In the genomic region with DNA sequence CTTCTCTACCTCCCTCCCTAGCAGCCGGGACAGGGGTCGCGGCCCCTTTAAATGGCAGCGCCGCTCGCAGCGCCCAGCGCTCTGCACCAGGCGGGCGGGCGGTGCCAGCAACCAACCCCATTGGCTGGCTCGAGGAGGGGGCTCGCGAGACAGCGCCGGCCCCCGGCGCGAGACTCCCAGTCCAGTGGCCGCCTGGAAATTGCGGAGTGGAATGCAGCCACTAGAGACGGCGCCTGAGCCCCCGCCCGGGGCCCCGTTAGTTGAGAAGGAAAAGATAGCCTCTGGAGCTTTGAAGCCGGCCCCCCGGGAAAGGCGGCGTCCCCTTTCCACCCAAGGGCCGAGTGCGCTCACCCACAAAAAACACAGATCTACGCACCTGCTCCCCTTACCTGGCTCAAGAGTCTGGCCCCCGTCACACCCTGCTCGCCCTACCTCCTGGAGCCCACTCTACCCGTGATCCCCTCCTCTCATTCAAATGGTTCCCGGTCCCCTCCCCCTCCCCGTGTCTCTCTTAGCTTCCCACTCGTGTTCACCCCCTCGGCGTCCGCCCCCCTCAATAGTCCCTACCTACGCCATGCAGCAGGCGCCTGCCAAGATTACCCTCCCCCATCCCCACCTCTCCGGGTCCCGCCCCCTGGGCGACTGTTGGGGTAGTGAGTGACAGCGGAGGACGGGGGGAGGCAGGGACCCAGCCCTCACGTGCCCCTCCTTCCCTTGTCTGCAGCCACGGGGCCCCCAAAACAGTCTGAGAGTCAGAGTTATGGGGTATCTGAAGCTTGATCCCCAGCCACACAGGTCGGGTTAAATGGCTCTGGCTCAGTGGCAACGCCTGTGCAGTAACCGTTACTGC, we compare ENCODE assay signal across 8 cellular contexts. TPM values are rescaled to one million over a fixed set of nuclear protein-coding genes. Genes with fewer than 3 reads are reported as not detected.
A peak's percentile ranks its signal among the peaks of the same experiment; 100 is the strongest.
DNase-seq lines count a peak whose midpoint lies in the region; ATAC-seq and TF ChIP-seq lines count a peak whose summit lies in the region.

A gene (minus strand): TSS at position 49 of the 850 bp plus-strand sequence. CDS start 885 bp downstream, outside the sequence.

- H3K36me3 ChIP-seq in BE2C = no peaks in the 10 kb centered on the region; the same call in 1 of the 2 replicates

- peak; percentile 77 for ATAC-seq in HG03442 (IDR thresholded peaks at IDR 0.05; ENCODE audit: unreplicated experiment)
- peak; percentile 86 for ATAC-seq in activated CD4-positive, alpha-beta T cell treated with anti-CD3 and anti-CD28 coated beads for 36 hours

- H3K27me3 Mint-ChIP-seq in activated CD4-positive, alpha-beta T cell treated with anti-CD3 and anti-CD28 coated beads for 36 hours = no peaks in the 10 kb centered on the region
- H3K27me3 Mint-ChIP-seq in chondrocyte (ENCODE audit: low read depth) = no peaks in the 10 kb centered on the region

- TF ChIP-seq CTCF in BE2C (IDR thresholded peaks at IDR 0.05; ENCODE audit: low read depth, low read length) = no peak
- TF ChIP-seq CTCF in chondrocyte (IDR thresholded peaks at IDR 0.05) = no peak

- peak within 1 kb of the TSS; percentile 85 for H3K4me3 ChIP-seq in BE2C (ENCODE audit: low read depth, low read length)

- intact Hi-C loops in activated CD4-positive, alpha-beta T cell treated with anti-CD3 and anti-CD28 coated beads for 36 hours (cut with DNase I, micrococcal nuclease) = loop anchor here (1.0 to 5.0 kb wide), 7 partner anchors 29 to 800 kb away; a partner anchor contains a TSS

- no peaks in the 10 kb centered on the region for H3K9me3 ChIP-seq in BE2C

- H3K27ac Mint-ChIP-seq in activated CD4-positive, alpha-beta T cell treated with anti-CD3 and anti-CD28 coated beads for 36 hours = peak within 1 kb of the TSS; percentile 83
- H3K27ac Mint-ChIP-seq in chondrocyte (ENCODE audit: unreplicated experiment) = peak within 1 kb of the TSS; percentile 60

- no peaks in the 10 kb centered on the region; the same call in 1 of the 2 replicates for H3K4me1 ChIP-seq in BE2C

- peaks cover 29% of the 10 kb centered on the region for H3K4me1 Mint-ChIP-seq in activated CD4-positive, alpha-beta T cell treated with anti-CD3 and anti-CD28 coated beads for 36 hours
- H3K4me1 Mint-ChIP-seq in chondrocyte (ENCODE audit: low read depth) = peaks cover 19% of the 10 kb centered on the region

- POLR2A ChIA-PET in activated CD4-positive, alpha-beta T cell treated with anti-CD3 and anti-CD28 coated beads for 36 hours (lab: Charles Lee) = interaction anchor here (0.6 to 1.7 kb wide), 3 partner anchors 29 to 162 kb away, joined by 3 to 8 read pairs (median 5); a partner anchor contains a TSS

- H3K27me3 ChIP-seq in BE2C = no peaks in the 10 kb centered on the region

- peaks cover 6% of the 10 kb centered on the region for H3K36me3 Mint-ChIP-seq in activated CD4-positive, alpha-beta T cell treated with anti-CD3 and anti-CD28 coated beads for 36 hours (ENCODE audit: low read depth)
- H3K36me3 Mint-ChIP-seq in chondrocyte (ENCODE audit: low read depth) = peaks cover 6% of the 10 kb centered on the region

- H3K4me3 Mint-ChIP-seq in activated CD4-positive, alpha-beta T cell treated with anti-CD3 and anti-CD28 coated beads for 36 hours = peak within 1 kb of the TSS; percentile 84
- H3K4me3 Mint-ChIP-seq in chondrocyte (ENCODE audit: unreplicated experiment) = peak within 1 kb of the TSS; percentile 90

- DNase-seq in BE2C = peak; percentile 89
- DNase-seq in GM19240 (ENCODE audit: insufficient read length, low spot score) = peak; percentile 71
- DNase-seq in NCI-H524 (lab: John Stamatoyannopoulos, UW) = peak; percentile 81 to 92
- peak; percentile 87 for DNase-seq in activated CD4-positive, alpha-beta T cell treated with anti-CD3 and anti-CD28 coated beads for 36 hours
- DNase-seq in chondrocyte (ENCODE audit: low spot score) = peak; percentile 96
- peak; percentile 45 for DNase-seq in kidney glomerular epithelial cell (lab: John Stamatoyannopoulos, UW)
- DNase-seq in stimulated activated CD4-positive, alpha-beta T cell treated with anti-CD3 and anti-CD28 coated beads, Interleukin-15, amount 100 ng/mL, for 24 hours = peak; percentile 83

- CTCF ChIA-PET in activated CD4-positive, alpha-beta T cell treated with anti-CD3 and anti-CD28 coated beads for 36 hours (lab: Charles Lee) = interaction anchor here (0.6 to 1.5 kb wide), 4 partner anchors 10 to 72 kb away, joined by 3 to 4 read pairs (median 4); a partner anchor contains a TSS

- no peaks in the 10 kb centered on the region for H3K9me3 Mint-ChIP-seq in activated CD4-positive, alpha-beta T cell treated with anti-CD3 and anti-CD28 coated beads for 36 hours (ENCODE audit: low read depth)
- no peaks in the 10 kb centered on the region for H3K9me3 Mint-ChIP-seq in chondrocyte (ENCODE audit: low read depth)

RNA-seq across cellular contexts. Expression of the gene that starts here (rescaled TPM):
- polyA plus RNA-seq in BE2C (2012; ENCODE audit: insufficient read depth, insufficient read length, low read depth) = 26.0 TPM
- 10 to 100 TPM; 22.6 to 22.8 TPM for total RNA-seq in activated CD4-positive, alpha-beta T cell treated with anti-CD3 and anti-CD28 coated beads for 36 hours
- total RNA-seq in chondrocyte = 31.9 to 35.2 TPM (median 32.1 TPM) in 3 replicates

Comparison
In these comparisons a context has a peak if more than half of its experiments do, and no peak if none do; other contexts are left out.
1. Peak in every context shown above with its lines: DNase-seq, ATAC-seq and H3K4me3 ChIP-seq.
2. DNase-seq: peak in every context shown above with its lines; median percentile 96 in chondrocyte; 89 in BE2C; 87 in activated CD4-positive, alpha-beta T cell treated with anti-CD3 and anti-CD28 coated beads for 36 hours; 86 in NCI-H524; 83 in stimulated activated CD4-positive, alpha-beta T cell treated with anti-CD3 and anti-CD28 coated beads, Interleukin-15, amount 100 ng/mL, for 24 hours; 71 in GM19240; 45 in kidney glomerular epithelial cell.